ENCODE assay signal across 1 cellular context in genomic region chr1:198556969-198557368, GRCh38.
TF ChIP-seq lines count a peak whose summit lies in the region.

No MANE protein-coding gene starts in this region.

TF ChIP-seq in WTC11, 78 proteins besides CTCF, POLR2A, EP300 and RAD21 (continued from another document):
- TF ChIP-seq ATF1 (CRISPR knock-in tag; IDR thresholded peaks at IDR 0.05) (no peak), ETV6 (CRISPR knock-in tag; IDR thresholded peaks at IDR 0.05) (no peak), PRRX2 (CRISPR knock-in tag; IDR thresholded peaks at IDR 0.05) (no peak), NFATC4 (CRISPR knock-in tag; IDR thresholded peaks at IDR 0.05) (no peak), RELA (CRISPR knock-in tag; IDR thresholded peaks at IDR 0.05; ENCODE audit: borderline replicate concordance) (no peak), FOXJ3 (CRISPR knock-in tag; IDR thresholded peaks at IDR 0.05; ENCODE audit: borderline replicate concordance) (no peak)
- TF ChIP-seq, protein P1, sequence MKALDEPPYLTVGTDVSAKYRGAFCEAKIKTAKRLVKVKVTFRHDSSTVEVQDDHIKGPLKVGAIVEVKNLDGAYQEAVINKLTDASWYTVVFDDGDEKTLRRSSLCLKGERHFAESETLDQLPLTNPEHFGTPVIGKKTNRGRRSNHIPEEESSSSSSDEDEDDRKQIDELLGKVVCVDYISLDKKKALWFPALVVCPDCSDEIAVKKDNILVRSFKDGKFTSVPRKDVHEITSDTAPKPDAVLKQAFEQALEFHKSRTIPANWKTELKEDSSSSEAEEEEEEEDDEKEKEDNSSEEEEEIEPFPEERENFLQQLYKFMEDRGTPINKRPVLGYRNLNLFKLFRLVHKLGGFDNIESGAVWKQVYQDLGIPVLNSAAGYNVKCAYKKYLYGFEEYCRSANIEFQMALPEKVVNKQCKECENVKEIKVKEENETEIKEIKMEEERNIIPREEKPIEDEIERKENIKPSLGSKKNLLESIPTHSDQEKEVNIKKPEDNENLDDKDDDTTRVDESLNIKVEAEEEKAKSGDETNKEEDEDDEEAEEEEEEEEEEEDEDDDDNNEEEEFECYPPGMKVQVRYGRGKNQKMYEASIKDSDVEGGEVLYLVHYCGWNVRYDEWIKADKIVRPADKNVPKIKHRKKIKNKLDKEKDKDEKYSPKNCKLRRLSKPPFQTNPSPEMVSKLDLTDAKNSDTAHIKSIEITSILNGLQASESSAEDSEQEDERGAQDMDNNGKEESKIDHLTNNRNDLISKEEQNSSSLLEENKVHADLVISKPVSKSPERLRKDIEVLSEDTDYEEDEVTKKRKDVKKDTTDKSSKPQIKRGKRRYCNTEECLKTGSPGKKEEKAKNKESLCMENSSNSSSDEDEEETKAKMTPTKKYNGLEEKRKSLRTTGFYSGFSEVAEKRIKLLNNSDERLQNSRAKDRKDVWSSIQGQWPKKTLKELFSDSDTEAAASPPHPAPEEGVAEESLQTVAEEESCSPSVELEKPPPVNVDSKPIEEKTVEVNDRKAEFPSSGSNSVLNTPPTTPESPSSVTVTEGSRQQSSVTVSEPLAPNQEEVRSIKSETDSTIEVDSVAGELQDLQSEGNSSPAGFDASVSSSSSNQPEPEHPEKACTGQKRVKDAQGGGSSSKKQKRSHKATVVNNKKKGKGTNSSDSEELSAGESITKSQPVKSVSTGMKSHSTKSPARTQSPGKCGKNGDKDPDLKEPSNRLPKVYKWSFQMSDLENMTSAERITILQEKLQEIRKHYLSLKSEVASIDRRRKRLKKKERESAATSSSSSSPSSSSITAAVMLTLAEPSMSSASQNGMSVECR (CRISPR knock-in tag; IDR thresholded peaks at IDR 0.05; ENCODE audit: borderline replicate concordance): no peak
